In genomic region chr18:34999734-35000397, GRCh38 we compare ENCODE assay signal across 16 cellular contexts. TPM values are rescaled to one million over a fixed set of nuclear protein-coding genes. Genes with fewer than 3 reads are reported as not detected.
A peak's percentile ranks its signal among the peaks of the same experiment; 100 is the strongest.
DNase-seq lines count a peak whose midpoint lies in the region; ATAC-seq and TF ChIP-seq lines count a peak whose summit lies in the region.
"Had no signal": no experiment of that assay in that cellular context is flagged by ENCODE, and none has a peak within 500 bp of the region (broad histone marks: within the 10 kb centered on the region; RNA-seq: fewer than 3 reads in every experiment).

No MANE protein-coding gene starts in this region.

- TF ChIP-seq CTCF in heart left ventricle (IDR thresholded peaks at IDR 0.05) (no peak), coronary artery (IDR thresholded peaks at IDR 0.05) (no peak)

- H3K27ac ChIP-seq in heart left ventricle: peak overlapping the region in 1 of 12 donors; percentile 25
- peak overlapping the region; percentile 33 to 49 for H3K27ac ChIP-seq in coronary artery
- H3K27ac ChIP-seq in temporal lobe (ENCODE audit: low read depth, low read length): peak overlapping the region; percentile 91
- H3K27ac ChIP-seq: HL-60, spleen had no signal

- H3K4me3 ChIP-seq in heart left ventricle (no peak overlapping the region), coronary artery (no peak overlapping the region)
- H3K4me3 ChIP-seq: spleen had no signal

- TF ChIP-seq POLR2A in heart left ventricle (IDR thresholded peaks at IDR 0.05): no peak

- ATAC-seq in heart left ventricle (peak in 3 of 4 donors; percentile 22 to 63 (median 49)), HG02763 (IDR thresholded peaks at IDR 0.05; ENCODE audit: unreplicated experiment) (no peak)
- ATAC-seq: CD8-positive, alpha-beta T cell had no signal

- intact Hi-C loops in heart left ventricle (cut with DNase I): loop anchor here in 8 of 10 donors (10.0 kb wide), 4 partner anchors 115 to 355 kb away; partner anchors contain the start of gene ZNF24 (in 1 of the 8)
- intact Hi-C loops in cardiac septum (cut with DNase I): no loop called here

- H3K9me3 ChIP-seq in heart left ventricle: no peaks in the 10 kb centered on the region
- H3K9me3 ChIP-seq: spleen had no signal

- no peaks in the 10 kb centered on the region for H3K27me3 ChIP-seq in heart left ventricle
- H3K27me3 ChIP-seq: spleen had no signal

- peaks cover 0 to 12% (median 0%) of the 10 kb centered on the region in 12 donors for H3K4me1 ChIP-seq in heart left ventricle
- H3K4me1 ChIP-seq: spleen had no signal

- no peak for DNase-seq in heart left ventricle
- DNase-seq in cardiac septum (ENCODE audit: low spot score): no peak
- no peak for DNase-seq in coronary artery (ENCODE audit: low spot score)
- peak; percentile 55 for DNase-seq in medulla oblongata (ENCODE audit: extremely low spot score)
- no peak for DNase-seq in HPDE6-E6E7 (ENCODE audit: extremely low spot score)
- no peak for DNase-seq in NCI-H526 (lab: John Stamatoyannopoulos, UW)
- DNase-seq: CD8-positive, alpha-beta T cell; central memory CD4-positive, alpha-beta T cell; KBM-7; NCI-H1092 treated with DMSO at 0.1 percent for 48 hours; NCI-H2227 treated with DMSO at 0.1 percent for 48 hours; spleen; stimulated activated naive CD4-positive, alpha-beta T cell treated with Interleukin-2 at 50 U/mL for 16 hours had no signal

- no peaks in the 10 kb centered on the region for H3K36me3 ChIP-seq in heart left ventricle
- H3K36me3 ChIP-seq: spleen had no signal

- WGBS in heart left ventricle, 4 donors: 73 to 84% (median 77%) methylated on average over 5 of the region's 5 CpGs

RNA-seq across cellular contexts. Expression of gene MAPRE2, which starts 41.3 kb away (rescaled TPM):
- total RNA-seq in heart left ventricle (100 to 1,000 TPM in 8 of 9 donors, 10 to 100 TPM in 1; 80.2 to 190 (median 137) TPM), cardiac septum (164 TPM), temporal lobe (82.4 TPM)
- polyA plus RNA-seq in heart left ventricle: 100 to 1,000 TPM in 1 of 2 donors, 10 to 100 TPM in 1; 36.4 to 138 TPM
